In the genomic region with DNA sequence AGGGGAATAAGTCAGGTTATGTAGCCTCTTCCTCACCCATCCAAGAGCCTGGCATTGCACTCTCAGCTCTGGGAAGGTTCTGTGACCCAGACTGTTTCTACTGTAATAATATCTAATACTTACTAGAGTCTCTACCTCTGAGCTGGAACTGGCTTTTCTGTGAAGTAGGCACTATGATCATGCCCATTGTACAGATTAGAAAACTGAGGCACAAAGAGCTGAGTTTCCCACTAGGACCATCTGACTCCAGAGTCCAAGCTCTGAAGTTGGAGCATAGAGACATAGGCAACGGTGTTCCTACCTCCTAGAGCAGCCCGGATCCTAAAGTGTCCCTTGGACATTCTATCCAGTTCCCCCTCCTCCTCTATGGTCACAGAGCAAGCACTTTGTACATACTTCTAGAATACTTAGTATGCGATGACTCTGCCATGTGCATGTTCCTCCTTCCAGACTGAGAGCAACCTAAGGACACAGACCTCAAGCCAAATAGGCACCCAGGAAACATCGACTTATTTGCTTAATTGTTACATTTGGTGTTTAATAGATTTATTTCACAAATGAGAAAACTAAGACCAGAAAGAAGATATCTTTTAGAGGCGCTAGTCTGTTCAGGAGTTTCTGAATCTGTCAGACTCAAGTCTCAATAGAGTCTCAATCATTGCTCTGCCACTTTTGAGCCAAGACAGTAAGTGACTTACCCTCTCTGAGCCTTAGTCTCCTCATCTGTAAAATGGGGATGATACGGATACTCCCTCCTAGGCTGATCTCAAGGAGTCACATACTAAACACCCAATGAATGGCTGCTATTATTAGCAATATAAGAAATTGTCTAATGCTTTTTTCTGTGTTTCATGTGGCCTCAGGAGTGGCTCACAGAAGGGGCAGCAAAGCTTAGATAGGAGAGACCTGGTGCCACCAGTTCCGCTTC, we compare ENCODE assay signal across 1 cellular context.
A peak's percentile ranks its signal among the peaks of the same experiment; 100 is the strongest.
TF ChIP-seq lines count a peak whose summit lies in the region.

No MANE protein-coding gene starts in this region.

TF ChIP-seq in HepG2, 621 proteins besides CTCF, POLR2A, EP300 and RAD21:
- TF ChIP-seq REPIN1 (CRISPR knock-in tag; IDR thresholded peaks at IDR 0.05; ENCODE audit: borderline replicate concordance, low read depth) (no peak), ZNF235 (CRISPR knock-in tag; IDR thresholded peaks at IDR 0.05; ENCODE audit: borderline replicate concordance) (no peak), ZFP36L1 (CRISPR knock-in tag; IDR thresholded peaks at IDR 0.05) (no peak), ZNF629 (CRISPR knock-in tag; conservative IDR thresholded peaks at IDR 0.05) (peak; percentile 86), ZNF260 (CRISPR knock-in tag; IDR thresholded peaks at IDR 0.05; ENCODE audit: borderline replicate concordance, low read depth) (no peak)
- TF ChIP-seq, protein P1, sequence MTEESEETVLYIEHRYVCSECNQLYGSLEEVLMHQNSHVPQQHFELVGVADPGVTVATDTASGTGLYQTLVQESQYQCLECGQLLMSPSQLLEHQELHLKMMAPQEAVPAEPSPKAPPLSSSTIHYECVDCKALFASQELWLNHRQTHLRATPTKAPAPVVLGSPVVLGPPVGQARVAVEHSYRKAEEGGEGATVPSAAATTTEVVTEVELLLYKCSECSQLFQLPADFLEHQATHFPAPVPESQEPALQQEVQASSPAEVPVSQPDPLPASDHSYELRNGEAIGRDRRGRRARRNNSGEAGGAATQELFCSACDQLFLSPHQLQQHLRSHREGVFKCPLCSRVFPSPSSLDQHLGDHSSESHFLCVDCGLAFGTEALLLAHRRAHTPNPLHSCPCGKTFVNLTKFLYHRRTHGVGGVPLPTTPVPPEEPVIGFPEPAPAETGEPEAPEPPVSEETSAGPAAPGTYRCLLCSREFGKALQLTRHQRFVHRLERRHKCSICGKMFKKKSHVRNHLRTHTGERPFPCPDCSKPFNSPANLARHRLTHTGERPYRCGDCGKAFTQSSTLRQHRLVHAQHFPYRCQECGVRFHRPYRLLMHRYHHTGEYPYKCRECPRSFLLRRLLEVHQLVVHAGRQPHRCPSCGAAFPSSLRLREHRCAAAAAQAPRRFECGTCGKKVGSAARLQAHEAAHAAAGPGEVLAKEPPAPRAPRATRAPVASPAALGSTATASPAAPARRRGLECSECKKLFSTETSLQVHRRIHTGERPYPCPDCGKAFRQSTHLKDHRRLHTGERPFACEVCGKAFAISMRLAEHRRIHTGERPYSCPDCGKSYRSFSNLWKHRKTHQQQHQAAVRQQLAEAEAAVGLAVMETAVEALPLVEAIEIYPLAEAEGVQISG (CRISPR knock-in tag; IDR thresholded peaks at IDR 0.05), result peak; percentile 93
- TF ChIP-seq, protein P2, sequence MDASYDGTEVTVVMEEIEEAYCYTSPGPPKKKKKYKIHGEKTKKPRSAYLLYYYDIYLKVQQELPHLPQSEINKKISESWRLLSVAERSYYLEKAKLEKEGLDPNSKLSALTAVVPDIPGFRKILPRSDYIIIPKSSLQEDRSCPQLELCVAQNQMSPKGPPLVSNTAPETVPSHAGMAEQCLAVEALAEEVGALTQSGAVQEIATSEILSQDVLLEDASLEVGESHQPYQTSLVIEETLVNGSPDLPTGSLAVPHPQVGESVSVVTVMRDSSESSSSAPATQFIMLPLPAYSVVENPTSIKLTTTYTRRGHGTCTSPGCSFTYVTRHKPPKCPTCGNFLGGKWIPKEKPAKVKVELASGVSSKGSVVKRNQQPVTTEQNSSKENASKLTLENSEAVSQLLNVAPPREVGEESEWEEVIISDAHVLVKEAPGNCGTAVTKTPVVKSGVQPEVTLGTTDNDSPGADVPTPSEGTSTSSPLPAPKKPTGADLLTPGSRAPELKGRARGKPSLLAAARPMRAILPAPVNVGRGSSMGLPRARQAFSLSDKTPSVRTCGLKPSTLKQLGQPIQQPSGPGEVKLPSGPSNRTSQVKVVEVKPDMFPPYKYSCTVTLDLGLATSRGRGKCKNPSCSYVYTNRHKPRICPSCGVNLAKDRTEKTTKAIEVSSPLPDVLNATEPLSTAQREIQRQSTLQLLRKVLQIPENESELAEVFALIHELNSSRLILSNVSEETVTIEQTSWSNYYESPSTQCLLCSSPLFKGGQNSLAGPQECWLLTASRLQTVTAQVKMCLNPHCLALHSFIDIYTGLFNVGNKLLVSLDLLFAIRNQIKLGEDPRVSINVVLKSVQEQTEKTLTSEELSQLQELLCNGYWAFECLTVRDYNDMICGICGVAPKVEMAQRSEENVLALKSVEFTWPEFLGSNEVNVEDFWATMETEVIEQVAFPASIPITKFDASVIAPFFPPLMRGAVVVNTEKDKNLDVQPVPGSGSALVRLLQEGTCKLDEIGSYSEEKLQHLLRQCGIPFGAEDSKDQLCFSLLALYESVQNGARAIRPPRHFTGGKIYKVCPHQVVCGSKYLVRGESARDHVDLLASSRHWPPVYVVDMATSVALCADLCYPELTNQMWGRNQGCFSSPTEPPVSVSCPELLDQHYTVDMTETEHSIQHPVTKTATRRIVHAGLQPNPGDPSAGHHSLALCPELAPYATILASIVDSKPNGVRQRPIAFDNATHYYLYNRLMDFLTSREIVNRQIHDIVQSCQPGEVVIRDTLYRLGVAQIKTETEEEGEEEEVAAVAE (CRISPR knock-in tag; IDR thresholded peaks at IDR 0.05; ENCODE audit: borderline replicate concordance), result no peak
